In the genomic region with DNA sequence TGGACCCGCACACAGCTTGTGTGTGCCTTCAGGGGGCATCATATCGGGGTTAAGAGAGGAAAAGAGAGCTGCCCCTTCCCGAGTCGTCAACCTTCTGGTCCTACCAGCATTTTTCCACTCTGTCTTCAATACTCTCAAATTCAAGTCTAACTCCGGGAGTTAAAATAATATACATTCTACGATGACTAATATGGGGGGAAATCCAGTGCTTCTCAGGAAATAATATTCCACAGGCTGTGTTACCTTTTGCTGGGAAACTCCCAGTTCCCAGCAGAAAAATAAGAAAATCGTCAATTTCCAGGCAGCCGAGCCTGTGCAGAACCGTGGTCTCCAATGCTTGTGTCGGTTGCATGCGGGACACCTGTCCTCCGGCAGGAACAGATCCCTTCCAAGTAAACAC, we compare ENCODE assay signal across 20 cellular contexts.
DNase-seq lines count a peak whose midpoint lies in the region; ATAC-seq and TF ChIP-seq lines count a peak whose summit lies in the region.
"Had no signal": no experiment of that assay in that cellular context is flagged by ENCODE, and none has a peak within 500 bp of the region (broad histone marks: within the 10 kb centered on the region; RNA-seq: fewer than 3 reads in every experiment).

No MANE protein-coding gene starts in this region.

- H3K56ac ChIP-seq in IMR-90 (ENCODE audit: extremely low read depth, insufficient read depth, low read length) = peak overlapping the region; percentile 57; the same call in 1 of the 2 replicates

- H3K18ac ChIP-seq in IMR-90 (ENCODE audit: low read depth, low read length) = peak overlapping the region; percentile 84

- H3K9me1 ChIP-seq in IMR-90 (ENCODE audit: insufficient read depth, low read length) = peaks cover 17% of the 10 kb centered on the region

- H4K8ac ChIP-seq in IMR-90 (ENCODE audit: low read depth in 2 of 2, low read length in 2 of 2) = peak overlapping the region; percentile 85 to 91

- no peaks in the 10 kb centered on the region for H3K27me3 ChIP-seq in IMR-90 (ENCODE audit: control insufficient read depth, insufficient read depth, low read length)
- H3K27me3 ChIP-seq: BLaER1 treated with 17β-estradiol and CSF1 and Interleukin-3, amounts not matched to agents 10 nM and 100 nM had no signal

- peak; percentile 87 for DNase-seq in IMR-90
- peak; percentile 54 for DNase-seq in astrocyte of the spinal cord (ENCODE audit: low read depth, low spot score)
- peak; percentile 49 for DNase-seq in iris pigment epithelial cell (ENCODE audit: low read depth)
- DNase-seq in dedifferentiated amniotic fluid mesenchymal stem cell (ENCODE audit: extremely low spot score) = no peak
- no peak for DNase-seq in NCI-H1092 treated with DMSO at 0.1 percent for 48 hours (lab: John Stamatoyannopoulos, UW)
- DNase-seq: ACHN; Caco-2; CD4-positive, alpha-beta memory T cell; DMS 273 treated with DMSO at 0.1 percent for 48 hours; DMS79 treated with DMSO at 0.1 percent for 48 hours; MV-4-11; NCI-H187; NCI-H446; NCI-H526; Right ventricle myocardium superior had no signal

- H3K79me1 ChIP-seq in IMR-90 (ENCODE audit: low read depth in 1 of 2, low read length in 2 of 2) = peaks cover 0 to 16% of the 10 kb centered on the region in 2 experiments; a peak in 1 of 4 replicates

- peak overlapping the region; percentile 100 for H2AK5ac ChIP-seq in IMR-90 (ENCODE audit: low read depth, low read length)

- TF ChIP-seq POLR2A in IMR-90 (IDR thresholded peaks at IDR 0.05; ENCODE audit: low read depth, low read length) = no peak

- H3K14ac ChIP-seq in IMR-90 (replicated peaks; ENCODE audit: low read depth, low read length) = peak overlapping the region; percentile 98

- no peak overlapping the region for H3K4me3 ChIP-seq in IMR-90 (ENCODE audit: insufficient read depth, low read depth, low read length)
- no peak overlapping the region for H3K4me3 ChIP-seq in astrocyte of the spinal cord (ENCODE audit: low read depth, low read length)
- H3K4me3 ChIP-seq: BLaER1 treated with 17β-estradiol and CSF1 and Interleukin-3, amounts not matched to agents 10 nM and 100 nM had no signal

- H3K27ac ChIP-seq in IMR-90 (ENCODE audit: insufficient read depth, low read length) = peak overlapping the region; percentile 91
- H3K27ac ChIP-seq: BLaER1 treated with 17β-estradiol and CSF1 and Interleukin-3, amounts not matched to agents 10 nM and 100 nM; KMS-11 had no signal

- CTCF ChIA-PET in IMR-90 (lab: Yijun Ruan, JAX) = no interaction called here

- peak overlapping the region; percentile 20; the same call in 1 of the 2 replicates for H3K9ac ChIP-seq in IMR-90 (ENCODE audit: low read depth, low read length)
- H3K9ac ChIP-seq: BLaER1 treated with 17β-estradiol and CSF1 and Interleukin-3, amounts not matched to agents 10 nM and 100 nM; KMS-11 had no signal

- H4K20me1 ChIP-seq in IMR-90 (ENCODE audit: insufficient read depth, low read length) = no peaks in the 10 kb centered on the region
- H4K20me1 ChIP-seq: BLaER1 treated with 17β-estradiol and CSF1 and Interleukin-3, amounts not matched to agents 10 nM and 100 nM had no signal

- intact Hi-C loops in IMR-90 (cut with micrococcal nuclease) = no loop called here

- H4K5ac ChIP-seq in IMR-90 (ENCODE audit: low read depth, low read length) = peak overlapping the region; percentile 73

- H3K23ac ChIP-seq in IMR-90 (ENCODE audit: low read depth, low read length) = peak overlapping the region; percentile 42; the same call in 1 of the 2 replicates

- peak overlapping the region; percentile 82 for H2BK5ac ChIP-seq in IMR-90 (ENCODE audit: low read depth, low read length, poor library complexity, severe bottlenecking)

- peak overlapping the region; percentile 98 for H2BK20ac ChIP-seq in IMR-90 (ENCODE audit: low read depth, low read length)

- TF ChIP-seq RAD21 in IMR-90 (IDR thresholded peaks at IDR 0.05; ENCODE audit: low read length) = no peak; the same call in 1 of the 2 replicates

- ATAC-seq in IMR-90 (ENCODE audit: low read depth) = peak; percentile 74
- no peak for ATAC-seq in GM19452 (IDR thresholded peaks at IDR 0.05; ENCODE audit: unreplicated experiment)
- no peak for ATAC-seq in HG03175 (IDR thresholded peaks at IDR 0.05; ENCODE audit: unreplicated experiment)
- ATAC-seq: HCT116 had no signal

- H3K4me1 ChIP-seq in IMR-90 (ENCODE audit: control insufficient read depth, insufficient read depth, low read length) = peaks cover 25% of the 10 kb centered on the region
- H3K4me1 ChIP-seq: BLaER1 treated with 17β-estradiol and CSF1 and Interleukin-3, amounts not matched to agents 10 nM and 100 nM had no signal

- peak overlapping the region; percentile 86 for H2AK9ac ChIP-seq in IMR-90 (replicated peaks; ENCODE audit: low read depth, low read length, poor library complexity)

- peak overlapping the region; percentile 100 for H3K4ac ChIP-seq in IMR-90 (ENCODE audit: low read depth, low read length)

- POLR2A ChIA-PET in IMR-90 (lab: Charles Lee; ENCODE audit: unreplicated experiment) = no interaction called here

- 60% methylated on average over 1 of the region's 12 CpGs; no CpG with 5 or more reads in 1 of the 2 experiments for WGBS in IMR-90 (ENCODE audit: extremely low coverage in 2 of 2, insufficient read length in 1 of 2), 2 experiments

- no TSS peak for BruUV-seq in IMR-90 (replicated peaks; lab: Mats Ljungman, UMichigan)

- H3K4me2 ChIP-seq in IMR-90 (ENCODE audit: low read depth, low read length) = peak overlapping the region; percentile 41
- H3K4me2 ChIP-seq: BLaER1 treated with 17β-estradiol and CSF1 and Interleukin-3, amounts not matched to agents 10 nM and 100 nM; KMS-11 had no signal

- no peaks in the 10 kb centered on the region; the same call in 1 of the 2 replicates for H3K9me3 ChIP-seq in IMR-90 (ENCODE audit: control insufficient read depth, insufficient read depth, low read length)
- H3K9me3 ChIP-seq: Caco-2 had no signal

- H2BK15ac ChIP-seq in IMR-90 (ENCODE audit: low read depth, low read length) = peak overlapping the region; percentile 95; the same call in 2 of the 3 replicates

- H2BK120ac ChIP-seq in IMR-90 (ENCODE audit: low read depth, low read length) = peak overlapping the region; percentile 99

- dilution Hi-C loops in IMR-90 (cut with HindIII; ENCODE audit: low sequenced_read_pairs, unreplicated experiment) = no loop called here

- in situ Hi-C loops in IMR-90 (cut with MboI; ENCODE audit: low sequenced_read_pairs) = no loop called here
- in situ Hi-C loops in astrocyte of the spinal cord (cut with HindIII; ENCODE audit: low sequenced_read_pairs) = no loop called here

- no peaks in the 10 kb centered on the region for H3K36me3 ChIP-seq in IMR-90 (ENCODE audit: control insufficient read depth, insufficient read depth, low read length)
- H3K36me3 ChIP-seq: BLaER1 treated with 17β-estradiol and CSF1 and Interleukin-3, amounts not matched to agents 10 nM and 100 nM had no signal

- peak overlapping the region; percentile 97 for H4K91ac ChIP-seq in IMR-90 (ENCODE audit: insufficient read depth, low read depth, low read length)

- H2AFZ ChIP-seq in IMR-90 (replicated peaks; ENCODE audit: low read length, poor library complexity) = peak overlapping the region; percentile 81

- TF ChIP-seq CTCF in IMR-90 (conservative IDR thresholded peaks at IDR 0.05; ENCODE audit: low read depth, low read length) = no peak
- no peak for TF ChIP-seq CTCF in astrocyte of the spinal cord (IDR thresholded peaks at IDR 0.05; ENCODE audit: low read depth, low read length)

TF ChIP-seq in IMR-90, 13 proteins besides CTCF, POLR2A, EP300 and RAD21:
- TF ChIP-seq FOS (IDR thresholded peaks at IDR 0.05; ENCODE audit: low read depth, low read length) = peak; percentile 54; the same call in 1 of the 2 replicates
- no peak for TF ChIP-seq RCOR1 (IDR thresholded peaks at IDR 0.05; ENCODE audit: insufficient replicate concordance, low read length)
- TF ChIP-seq BHLHE40 (IDR thresholded peaks at IDR 0.05; ENCODE audit: low read depth, low read length) = no peak
- TF ChIP-seq SMC3 (IDR thresholded peaks at IDR 0.05; ENCODE audit: low read depth, low read length) = no peak
- no peak for TF ChIP-seq NFE2L2 (IDR thresholded peaks at IDR 0.05; ENCODE audit: low read depth, low read length)
- no peak for TF ChIP-seq MAFK (IDR thresholded peaks at IDR 0.05; ENCODE audit: low read depth, low read length)
- TF ChIP-seq USF2 (IDR thresholded peaks at IDR 0.05; ENCODE audit: low read depth, low read length) = no peak
- TF ChIP-seq CEBPB (IDR thresholded peaks at IDR 0.05; ENCODE audit: low read depth, low read length) = no peak

Comparison
In these comparisons a context has a peak if more than half of its experiments do, and no peak if none do; other contexts are left out.
1. DNase-seq: peak in IMR-90 (single experiment), astrocyte of the spinal cord (single experiment) and iris pigment epithelial cell (single experiment); none in dedifferentiated amniotic fluid mesenchymal stem cell (single experiment) and NCI-H1092 treated with DMSO at 0.1 percent for 48 hours (single experiment).